ENCODE assay signal across 14 cellular contexts in genomic region chr12:47946413-47947107, GRCh38. TPM values are rescaled to one million over a fixed set of nuclear protein-coding genes. Genes with fewer than 3 reads are reported as not detected.
A peak's percentile ranks its signal among the peaks of the same experiment; 100 is the strongest.
DNase-seq lines count a peak whose midpoint lies in the region; FAIRE-seq and TF ChIP-seq lines count a peak whose summit lies in the region.
"Had no signal": no experiment of that assay in that cellular context is flagged by ENCODE, and none has a peak within 500 bp of the region (broad histone marks: within the 10 kb centered on the region; RNA-seq: fewer than 3 reads in every experiment).

No MANE protein-coding gene starts in this region.

- H3K27me3 ChIP-seq in bronchial epithelial cell (ENCODE audit: control insufficient read depth, insufficient read depth, low read length) (peaks cover 2% of the 10 kb centered on the region), osteoblast (ENCODE audit: insufficient read depth, low read length) (peaks cover 9% of the 10 kb centered on the region), tibial artery (peaks cover 0 to 33% of the 10 kb centered on the region in 2 donors)
- H3K27me3 ChIP-seq: body of pancreas had no signal

- no peaks in the 10 kb centered on the region for H3K9me3 Mint-ChIP-seq in activated CD4-positive, alpha-beta memory T cell treated with anti-CD3 and anti-CD28 coated beads, Interleukin-2, amount 10 ng/mL, durations not matched to agents 7 days and 5 days
- H3K9me3 Mint-ChIP-seq: stimulated activated memory B cell treated with anti-CD40 and anti-IgM and Interleukin-4, amounts not matched to agents 10 μg/mL and 1 μg/mL and 100 μg/mL, for 72 hours had no signal

- H3K36me3 Mint-ChIP-seq in activated CD4-positive, alpha-beta memory T cell treated with anti-CD3 and anti-CD28 coated beads, Interleukin-2, amount 10 ng/mL, durations not matched to agents 7 days and 5 days (ENCODE audit: low read depth) = no peaks in the 10 kb centered on the region
- H3K36me3 Mint-ChIP-seq: stimulated activated memory B cell treated with anti-CD40 and anti-IgM and Interleukin-4, amounts not matched to agents 10 μg/mL and 1 μg/mL and 100 μg/mL, for 72 hours had no signal

- H4K20me1 ChIP-seq in osteoblast (ENCODE audit: insufficient read depth, low read length) = no peaks in the 10 kb centered on the region

- FAIRE-seq in bronchial epithelial cell (lab: Jason Lieb, UNC) = no peak

- CTCF ChIA-PET in activated CD4-positive, alpha-beta memory T cell treated with anti-CD3 and anti-CD28 coated beads, Interleukin-2, amount 10 ng/mL, durations not matched to agents 7 days and 5 days (lab: Charles Lee) = interaction anchor here (0.9 to 1.6 kb wide), 3 partner anchors 33 to 42 kb away, joined by 3 to 4 read pairs (median 3); partner anchors contain the start of gene VDR

- no peaks in the 10 kb centered on the region for H3K9me3 ChIP-seq in osteoblast (ENCODE audit: low read depth, low read length)
- H3K9me3 ChIP-seq in tibial artery = no peaks in the 10 kb centered on the region
- H3K9me3 ChIP-seq: body of pancreas had no signal

- H2AFZ ChIP-seq in osteoblast (ENCODE audit: low read length) = peak overlapping the region; percentile 78

- H3K27me3 Mint-ChIP-seq in activated CD4-positive, alpha-beta memory T cell treated with anti-CD3 and anti-CD28 coated beads, Interleukin-2, amount 10 ng/mL, durations not matched to agents 7 days and 5 days = peaks cover 17% of the 10 kb centered on the region

- H3K79me2 ChIP-seq in osteoblast (ENCODE audit: insufficient read depth, low read length) = no peaks in the 10 kb centered on the region

- no peak overlapping the region for H3K27ac ChIP-seq in osteoblast (ENCODE audit: low read depth, low read length)
- no peak overlapping the region for H3K27ac ChIP-seq in substantia nigra (ENCODE audit: low read depth, low read length, poor library complexity, severe bottlenecking)
- H3K27ac ChIP-seq in tibial artery = no peak overlapping the region
- H3K27ac ChIP-seq: body of pancreas had no signal

- H3K4me3 ChIP-seq in bronchial epithelial cell (ENCODE audit: low read depth, low read length) = no peak overlapping the region
- H3K4me3 ChIP-seq in osteoblast (ENCODE audit: insufficient read depth, low read length) = peak overlapping the region; percentile 58
- H3K4me3 ChIP-seq in tibial artery = no peak overlapping the region
- H3K4me3 ChIP-seq: body of pancreas, lung had no signal

- H3K27ac Mint-ChIP-seq in activated CD4-positive, alpha-beta memory T cell treated with anti-CD3 and anti-CD28 coated beads, Interleukin-2, amount 10 ng/mL, durations not matched to agents 7 days and 5 days = no peak overlapping the region
- H3K27ac Mint-ChIP-seq: stimulated activated memory B cell treated with anti-CD40 and anti-IgM and Interleukin-4, amounts not matched to agents 10 μg/mL and 1 μg/mL and 100 μg/mL, for 72 hours had no signal

- H3K36me3 ChIP-seq in bronchial epithelial cell (ENCODE audit: control insufficient read depth, insufficient read depth, low read length) (no peaks in the 10 kb centered on the region), osteoblast (ENCODE audit: insufficient read depth, low read length) (no peaks in the 10 kb centered on the region), tibial artery (no peaks in the 10 kb centered on the region)

- peak overlapping the region; percentile 59 for H3K4me2 ChIP-seq in osteoblast (ENCODE audit: insufficient read depth, low read length)

- H3K4me1 Mint-ChIP-seq in activated CD4-positive, alpha-beta memory T cell treated with anti-CD3 and anti-CD28 coated beads, Interleukin-2, amount 10 ng/mL, durations not matched to agents 7 days and 5 days = peaks cover 4% of the 10 kb centered on the region

- intact Hi-C loops in tibial artery (cut with DNase I; ENCODE audit: low total_unique reads) = no loop called here

- no peak overlapping the region for H3K4me3 Mint-ChIP-seq in activated CD4-positive, alpha-beta memory T cell treated with anti-CD3 and anti-CD28 coated beads, Interleukin-2, amount 10 ng/mL, durations not matched to agents 7 days and 5 days
- H3K4me3 Mint-ChIP-seq: stimulated activated memory B cell treated with anti-CD40 and anti-IgM and Interleukin-4, amounts not matched to agents 10 μg/mL and 1 μg/mL and 100 μg/mL, for 72 hours had no signal

- DNase-seq in GM03348 (ENCODE audit: low spot score) (peak; percentile 62), NOMO-1 treated with DMSO at 0.1 percent for 48 hours (lab: John Stamatoyannopoulos, UW; ENCODE audit: unreplicated experiment) (peak; percentile 87), bronchial epithelial cell (ENCODE audit: low read depth) (peak; percentile 38), osteoblast (ENCODE audit: insufficient read length, low spot score, missing footprints) (peak; percentile 97), substantia nigra (lab: John Stamatoyannopoulos, UW) (no peak), NCI-H2081 treated with DMSO at 0.1 percent for 48 hours (lab: John Stamatoyannopoulos, UW) (no peak), tibial artery (no peak)
- DNase-seq in activated CD4-positive, alpha-beta memory T cell treated with anti-CD3 and anti-CD28 coated beads, Interleukin-2, amount 10 ng/mL, durations not matched to agents 7 days and 5 days = no peak
- DNase-seq: activated CD8-positive, alpha-beta memory T cell treated with anti-CD3 and anti-CD28 coated beads for 24 hours; body of pancreas; NCI-H2029; Right ventricle myocardium superior had no signal

- peaks cover 6% of the 10 kb centered on the region for H3K4me1 ChIP-seq in osteoblast (ENCODE audit: insufficient read depth, low read length)
- H3K4me1 ChIP-seq in tibial artery = peaks cover 0 to 16% (median 6%) of the 10 kb centered on the region in 4 donors

- TF ChIP-seq CTCF in bronchial epithelial cell (IDR thresholded peaks at IDR 0.05; ENCODE audit: insufficient read depth, low read length, severe bottlenecking) (no peak), osteoblast (IDR thresholded peaks at IDR 0.05; ENCODE audit: extremely low read depth, low read depth, low read length) (no peak), tibial artery (IDR thresholded peaks at IDR 0.05) (no peak)

- POLR2A ChIA-PET in activated CD4-positive, alpha-beta memory T cell treated with anti-CD3 and anti-CD28 coated beads, Interleukin-2, amount 10 ng/mL, durations not matched to agents 7 days and 5 days (lab: Charles Lee) = interaction anchor here (0.8 kb wide), 1 partner anchor 114 kb away, joined by 3 read pairs; no protein-coding TSS in a partner anchor

RNA-seq across cellular contexts. Expression of gene TMEM106C, which starts 16.8 kb away (rescaled TPM):
- 63.1 and 88.5 TPM in 2 replicates for total RNA-seq in bronchial epithelial cell
- total RNA-seq in osteoblast = 57.5 and 58.3 TPM in 2 replicates
- total RNA-seq in activated CD4-positive, alpha-beta memory T cell treated with anti-CD3 and anti-CD28 coated beads, Interleukin-2, amount 10 ng/mL, durations not matched to agents 7 days and 5 days = 100 to 1,000 TPM; 139 to 141 TPM

RNA-seq across cellular contexts. Expression of gene VDR, which starts 41.8 kb away (rescaled TPM):
- total RNA-seq in bronchial epithelial cell = 3.2 and 3.4 TPM in 2 replicates
- 30.4 and 32.2 TPM in 2 replicates for total RNA-seq in osteoblast
- 10 to 100 TPM; 62.9 to 65.5 TPM for total RNA-seq in activated CD4-positive, alpha-beta memory T cell treated with anti-CD3 and anti-CD28 coated beads, Interleukin-2, amount 10 ng/mL, durations not matched to agents 7 days and 5 days

RNA-seq across cellular contexts. Expression of gene COL2A1, which starts 57.7 kb away (rescaled TPM):
- under 0.01 TPM in 2 replicates for total RNA-seq in bronchial epithelial cell
- total RNA-seq in osteoblast = under 0.01 TPM in 2 replicates
- total RNA-seq in activated CD4-positive, alpha-beta memory T cell treated with anti-CD3 and anti-CD28 coated beads, Interleukin-2, amount 10 ng/mL, durations not matched to agents 7 days and 5 days = not detected
- total RNA-seq: body of pancreas, Right ventricle myocardium superior had no signal

Comparison
In these comparisons a context has a peak if more than half of its experiments do, and no peak if none do; other contexts are left out.
1. DNase-seq: peak in GM03348 (single experiment), NOMO-1 treated with DMSO at 0.1 percent for 48 hours (single experiment), bronchial epithelial cell (single experiment) and osteoblast (single experiment); none in substantia nigra (0 of 49), NCI-H2081 treated with DMSO at 0.1 percent for 48 hours (single experiment), tibial artery (0 of 2) and activated CD4-positive, alpha-beta memory T cell treated with anti-CD3 and anti-CD28 coated beads, Interleukin-2, amount 10 ng/mL, durations not matched to agents 7 days and 5 days (single experiment).